In genomic region chr9:26566141-26566540, GRCh38 we compare ENCODE assay signal across 24 cellular contexts.
"Had no signal": no experiment of that assay in that cellular context is flagged by ENCODE, and none has a peak within 500 bp of the region (broad histone marks: within the 10 kb centered on the region; RNA-seq: fewer than 3 reads in every experiment).

No MANE protein-coding gene starts in this region.

- H3K27ac Mint-ChIP-seq: T-cell had no signal

- H3K4me1 Mint-ChIP-seq: T-cell had no signal

- H3K27me3 Mint-ChIP-seq: T-cell had no signal

- H3K36me3 ChIP-seq: MG63 had no signal

- H3K4me2 ChIP-seq: PC-9 had no signal

- H3K4me3 ChIP-seq: MG63, PC-9, SK-N-MC had no signal

- H3K36me3 Mint-ChIP-seq: T-cell had no signal

- H3K4me3 Mint-ChIP-seq: T-cell had no signal

- H3K27ac ChIP-seq: PC-9, SK-N-MC had no signal

- H3K27me3 ChIP-seq: MG63 had no signal

- DNase-seq: Kasumi-1, KG1, MG63, NCI-H1048, NCI-H1092 treated with DMSO at 0.1 percent for 48 hours, NCI-H1417 treated with DMSO at 0.1 percent for 48 hours, NCI-H1436 treated with DMSO at 0.1 percent for 48 hours, NCI-H1694 treated with DMSO at 0.1 percent for 48 hours, NCI-H187 treated with DMSO at 0.1 percent for 48 hours, NCI-H2029, NCI-H2081, NCI-H2171 treated with DMSO at 0.1 percent for 48 hours, NCI-H2227 treated with DMSO at 0.1 percent for 48 hours, NCI-H345, NCI-H446, NCI-H510A treated with DMSO at 0.1 percent for 48 hours, NCI-H524 treated with DMSO at 0.1 percent for 48 hours, NCI-H69, NCI-H748 treated with DMSO at 0.1 percent for 48 hours, PC-9, Right ventricle myocardium superior, SHP77 treated with DMSO at 0.1 percent for 48 hours, T-cell had no signal
